22 cellular contexts compared by ENCODE assay signal in the genomic region with DNA sequence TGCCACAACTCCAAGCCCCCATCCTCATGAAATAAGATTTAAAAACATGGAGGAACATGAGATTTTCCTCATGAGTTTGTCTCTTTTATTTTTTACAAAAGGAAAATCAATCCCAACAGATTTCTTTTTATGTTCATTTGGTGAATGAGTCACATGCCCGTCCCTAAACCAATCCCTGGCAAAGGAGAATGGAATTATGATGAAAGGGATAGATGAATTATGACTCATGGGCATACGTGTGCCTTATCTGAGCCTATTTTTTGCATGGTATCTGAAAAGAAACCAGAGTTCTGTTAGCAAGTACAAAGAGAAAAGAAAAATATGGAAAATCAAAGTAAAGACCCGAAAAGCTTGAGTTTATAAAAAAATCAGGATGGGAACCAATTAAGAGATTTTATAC.
DNase-seq lines count a peak whose midpoint lies in the region; ATAC-seq and TF ChIP-seq lines count a peak whose summit lies in the region.
"Had no signal": no experiment of that assay in that cellular context is flagged by ENCODE, and none has a peak within 500 bp of the region (broad histone marks: within the 10 kb centered on the region; RNA-seq: fewer than 3 reads in every experiment).

No MANE protein-coding gene starts in this region.

- no peak overlapping the region for H3K4me2 ChIP-seq in PC-3 (ENCODE audit: low read length)
- H3K4me2 ChIP-seq: GM23338 had no signal

- H3K4me3 Mint-ChIP-seq in MCF 10A (ENCODE audit: unreplicated experiment) (no peak overlapping the region), CD14-positive monocyte (no peak overlapping the region)
- H3K4me3 Mint-ChIP-seq: CD8-positive, alpha-beta T cell; GM23338; T-helper 1 cell treated with Interleukin-12 subunit alpha and Interleukin-12 subunit beta and Interleukin-4 antibody, amounts not matched to agents 30 μg/mL and 1 μg/mL, for 36 hours had no signal

- no peak overlapping the region for H2AFZ ChIP-seq in PC-3 (ENCODE audit: low read length)
- H2AFZ ChIP-seq: GM23338 had no signal

- H3K36me3 Mint-ChIP-seq in MCF 10A (ENCODE audit: insufficient read depth, unreplicated experiment) (no peaks in the 10 kb centered on the region), CD14-positive monocyte (no peaks in the 10 kb centered on the region)
- H3K36me3 Mint-ChIP-seq: CD8-positive, alpha-beta T cell had no signal

- H3K27ac Mint-ChIP-seq in MCF 10A (ENCODE audit: low read depth, unreplicated experiment), result no peak overlapping the region
- H3K27ac Mint-ChIP-seq in CD14-positive monocyte, result no peak overlapping the region
- H3K27ac Mint-ChIP-seq: CD8-positive, alpha-beta T cell; GM23338; T-helper 1 cell treated with Interleukin-12 subunit alpha and Interleukin-12 subunit beta and Interleukin-4 antibody, amounts not matched to agents 30 μg/mL and 1 μg/mL, for 36 hours had no signal

- peak; percentile 24 for DNase-seq in MCF 10A (ENCODE audit: unreplicated experiment)
- DNase-seq in breast epithelium (ENCODE audit: low spot score in 2 of 2), result no peak
- DNase-seq in PC-3, result peak; percentile 66
- DNase-seq in astrocyte of the hippocampus (ENCODE audit: low read depth, low spot score), result peak; percentile 39
- no peak for DNase-seq in NCI-H446 treated with DMSO at 0.1 percent for 48 hours (lab: John Stamatoyannopoulos, UW)
- no peak for DNase-seq in NCI-H1436 (lab: John Stamatoyannopoulos, UW)
- no peak for DNase-seq in CD14-positive monocyte (ENCODE audit: low spot score)
- DNase-seq: CD8-positive, alpha-beta T cell; DMS79; GDM1; Kasumi-1; NCI-H1048; NCI-H146; NCI-H2081; NCI-H524; Peyer's patch; SIG-M5 had no signal

- no peaks in the 10 kb centered on the region for H3K4me1 ChIP-seq in breast epithelium
- peaks cover 9% of the 10 kb centered on the region for H3K4me1 ChIP-seq in PC-3 (ENCODE audit: insufficient read depth, low read length)
- H3K4me1 ChIP-seq: Peyer's patch had no signal

- H3K9me3 Mint-ChIP-seq in MCF 10A (ENCODE audit: unreplicated experiment) (no peaks in the 10 kb centered on the region), CD14-positive monocyte (peaks cover 0 to 5% (median 4%) of the 10 kb centered on the region in 7 donors)
- H3K9me3 Mint-ChIP-seq: GM23338 had no signal

- no peaks in the 10 kb centered on the region for H3K9me2 ChIP-seq in PC-3 (replicated peaks; ENCODE audit: low read length)

- H3K4me3 ChIP-seq in breast epithelium (no peak overlapping the region), PC-3 (ENCODE audit: low read length) (no peak overlapping the region)
- H3K4me3 ChIP-seq: GM12878, GM23338, Peyer's patch had no signal

- no peaks in the 10 kb centered on the region for H3K79me2 ChIP-seq in PC-3 (ENCODE audit: low read length)

- H3K27ac ChIP-seq in breast epithelium, result no peak overlapping the region
- H3K27ac ChIP-seq in PC-3 (ENCODE audit: low read length), result 0 out of 2 replicates have a peak overlapping the region, but pooled peaks have one; percentile 5
- H3K27ac ChIP-seq: 22Rv1, Peyer's patch had no signal

- no peak overlapping the region for H3K9ac ChIP-seq in PC-3 (ENCODE audit: low read length)

- H3K27me3 Mint-ChIP-seq in MCF 10A (ENCODE audit: insufficient read depth, unreplicated experiment), result peaks cover 26% of the 10 kb centered on the region
- peaks cover 0 to 4% (median 2%) of the 10 kb centered on the region in 3 donors for H3K27me3 Mint-ChIP-seq in CD14-positive monocyte (ENCODE audit: low read depth in 3 of 3)

- H3K27me3 ChIP-seq in breast epithelium, result peaks cover 0 to 5% of the 10 kb centered on the region in 2 donors
- no peaks in the 10 kb centered on the region for H3K27me3 ChIP-seq in PC-3 (ENCODE audit: low read length)
- H3K27me3 ChIP-seq: Peyer's patch had no signal

- TF ChIP-seq POLR2A in breast epithelium (IDR thresholded peaks at IDR 0.05), result no peak

- POLR2A ChIA-PET in MCF 10A (lab: Yijun Ruan, JAX), result no interaction called here
- POLR2A ChIA-PET in PC-3 (lab: Charles Lee; ENCODE audit: unreplicated experiment), result no interaction called here

- H3K9me3 ChIP-seq in breast epithelium (no peaks in the 10 kb centered on the region), PC-3 (ENCODE audit: low read length) (no peaks in the 10 kb centered on the region)
- H3K9me3 ChIP-seq: Peyer's patch had no signal

- TF ChIP-seq CTCF in MCF 10A (IDR thresholded peaks at IDR 0.05; ENCODE audit: unreplicated experiment), result no peak
- TF ChIP-seq CTCF in breast epithelium (IDR thresholded peaks at IDR 0.05), result no peak
- TF ChIP-seq CTCF in PC-3 (conservative IDR thresholded peaks at IDR 0.05; ENCODE audit: low read depth, low read length), result no peak
- no peak for TF ChIP-seq CTCF in CD14-positive monocyte (IDR thresholded peaks at IDR 0.05)

- peak; percentile 67 for ATAC-seq in PC-3
- no peak for ATAC-seq in activated CD4-positive, CD25-positive, alpha-beta regulatory T cell treated with anti-CD3 and anti-CD28 coated beads, Interleukin-2, amount 50 U/mL, for 24 hours
- ATAC-seq: CD8-positive, alpha-beta T cell; GM12878; GM23338 had no signal

- H3K36me3 ChIP-seq in breast epithelium, result no peaks in the 10 kb centered on the region
- H3K36me3 ChIP-seq in PC-3 (ENCODE audit: low read depth, low read length), result no peaks in the 10 kb centered on the region
- H3K36me3 ChIP-seq: Peyer's patch had no signal

- BruUV-seq in MCF 10A (replicated peaks; lab: Mats Ljungman, UMichigan) (no TSS peak), PC-3 (replicated peaks; lab: Mats Ljungman, UMichigan) (no TSS peak)

- intact Hi-C loops in MCF 10A (cut with micrococcal nuclease) (no loop called here), breast epithelium (cut with DNase I; ENCODE audit: low total_unique reads) (no loop called here), PC-3 (cut with micrococcal nuclease) (no loop called here), CD14-positive monocyte (cut with micrococcal nuclease) (no loop called here)

- no peaks in the 10 kb centered on the region for H4K20me1 ChIP-seq in PC-3 (ENCODE audit: low read length)

- H3F3A ChIP-seq in PC-3 (ENCODE audit: low read length, unreplicated experiment), result no peaks in the 10 kb centered on the region

- CTCF ChIA-PET in MCF 10A (lab: Yijun Ruan, JAX), result interaction anchor here (0.6 kb wide), 1 partner anchor 74 kb away, joined by 3 read pairs; no protein-coding TSS in a partner anchor
- CTCF ChIA-PET in PC-3 (lab: Charles Lee), result no interaction called here

- H3K4me1 Mint-ChIP-seq in MCF 10A (ENCODE audit: insufficient read depth, unreplicated experiment) (no peaks in the 10 kb centered on the region), CD14-positive monocyte (no peaks in the 10 kb centered on the region)

Comparison
In these comparisons a context has a peak if more than half of its experiments do, and no peak if none do; other contexts are left out.
1. DNase-seq: peak in MCF 10A (single experiment), PC-3 (single experiment) and astrocyte of the hippocampus (single experiment); none in breast epithelium (0 of 2), NCI-H446 treated with DMSO at 0.1 percent for 48 hours (single experiment), NCI-H1436 (single experiment) and CD14-positive monocyte (single experiment).